Comparison of ENCODE assay signal across 9 cellular contexts in the genomic region with DNA sequence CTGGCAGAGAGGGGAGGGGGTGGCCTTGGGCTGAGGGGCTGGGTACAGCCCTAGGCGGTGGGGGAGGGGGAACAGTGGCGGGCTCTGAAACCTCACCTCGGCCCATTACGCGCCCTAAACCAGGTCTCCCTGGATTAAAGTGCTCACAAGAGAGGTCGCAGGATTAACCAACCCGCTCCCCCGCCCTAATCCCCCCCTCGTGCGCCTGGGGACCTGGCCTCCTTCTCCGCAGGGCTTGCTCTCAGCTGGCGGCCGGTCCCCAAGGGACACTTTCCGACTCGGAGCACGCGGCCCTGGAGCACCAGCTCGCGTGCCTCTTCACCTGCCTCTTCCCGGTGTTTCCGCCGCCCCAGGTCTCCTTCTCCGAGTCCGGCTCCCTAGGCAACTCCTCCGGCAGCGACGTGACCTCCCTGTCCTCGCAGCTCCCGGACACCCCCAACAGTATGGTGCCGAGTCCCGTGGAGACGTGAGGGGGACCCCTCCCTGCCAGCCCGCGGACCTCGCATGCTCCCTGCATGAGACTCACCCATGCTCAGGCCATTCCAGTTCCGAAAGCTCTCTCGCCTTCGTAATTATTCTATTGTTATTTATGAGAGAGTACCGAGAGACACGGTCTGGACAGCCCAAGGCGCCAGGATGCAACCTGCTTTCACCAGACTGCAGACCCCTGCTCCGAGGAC. TPM values are rescaled to one million over a fixed set of nuclear protein-coding genes. Genes with fewer than 3 reads are reported as not detected.
DNase-seq lines count a peak whose midpoint lies in the region; ATAC-seq and TF ChIP-seq lines count a peak whose summit lies in the region.
"Had no signal": no experiment of that assay in that cellular context is flagged by ENCODE, and none has a peak within 500 bp of the region (broad histone marks: within the 10 kb centered on the region; RNA-seq: fewer than 3 reads in every experiment).

No MANE protein-coding gene starts in this region.

- H3K36me3 Mint-ChIP-seq in CD4-positive, CD25-positive, alpha-beta regulatory T cell = no peaks in the 10 kb centered on the region
- H3K36me3 Mint-ChIP-seq in MCF 10A (ENCODE audit: insufficient read depth, unreplicated experiment) (peaks cover 10% of the 10 kb centered on the region), natural killer cell (peaks cover 5% of the 10 kb centered on the region)

- H3K36me3 ChIP-seq in CD4-positive, CD25-positive, alpha-beta regulatory T cell (ENCODE audit: control insufficient read depth, insufficient read depth, low read length) = no peaks in the 10 kb centered on the region
- no peaks in the 10 kb centered on the region for H3K36me3 ChIP-seq in HUES6 (ENCODE audit: control insufficient read depth, insufficient read depth, low read length)

- POLR2A ChIA-PET in MCF 10A (lab: Yijun Ruan, JAX) = no interaction called here

- H3K27ac ChIP-seq in CD4-positive, CD25-positive, alpha-beta regulatory T cell (ENCODE audit: insufficient read depth, low read length, poor library complexity, severe bottlenecking) = no peak overlapping the region
- H3K27ac ChIP-seq in HUES6 (ENCODE audit: low read depth, low read length) = no peak overlapping the region

- H3K9me3 Mint-ChIP-seq in CD4-positive, CD25-positive, alpha-beta regulatory T cell = peaks cover 0 to 6% (median 0%) of the 10 kb centered on the region in 7 donors
- no peaks in the 10 kb centered on the region for H3K9me3 Mint-ChIP-seq in MCF 10A (ENCODE audit: unreplicated experiment)
- H3K9me3 Mint-ChIP-seq in natural killer cell = no peaks in the 10 kb centered on the region

- no peak for TF ChIP-seq CTCF in MCF 10A (IDR thresholded peaks at IDR 0.05; ENCODE audit: unreplicated experiment)
- no peak for TF ChIP-seq CTCF in natural killer cell (IDR thresholded peaks at IDR 0.05)

- ATAC-seq in CD4-positive, CD25-positive, alpha-beta regulatory T cell (ENCODE audit: low read depth in 2 of 2) = no peak
- ATAC-seq in natural killer cell (no peak), GM19023 (IDR thresholded peaks at IDR 0.05; ENCODE audit: unreplicated experiment) (no peak)

- H3K4me3 ChIP-seq in CD4-positive, CD25-positive, alpha-beta regulatory T cell (ENCODE audit: low read depth, low read length) = no peak overlapping the region
- peak overlapping the region; percentile 50 for H3K4me3 ChIP-seq in HUES6 (ENCODE audit: low read depth, low read length)

- peaks cover 85% of the 10 kb centered on the region for H3K27me3 Mint-ChIP-seq in CD4-positive, CD25-positive, alpha-beta regulatory T cell
- H3K27me3 Mint-ChIP-seq in MCF 10A (ENCODE audit: insufficient read depth, unreplicated experiment) (peaks cover 55% of the 10 kb centered on the region), natural killer cell (ENCODE audit: low read depth in 2 of 2) (peaks cover 67 to 70% of the 10 kb centered on the region in 2 donors)

- in situ Hi-C loops in KBM-7 (cut with MboI; ENCODE audit: low pct_unique_long_range_greater_than_20kb, low sequenced_read_pairs) = no loop called here

- peak overlapping the region in 1 of 3 donors; percentile 38 for H3K27ac Mint-ChIP-seq in CD4-positive, CD25-positive, alpha-beta regulatory T cell
- H3K27ac Mint-ChIP-seq in MCF 10A (ENCODE audit: low read depth, unreplicated experiment) (no peak overlapping the region), natural killer cell (no peak overlapping the region)

- peaks cover 80% of the 10 kb centered on the region for H3K4me1 ChIP-seq in CD4-positive, CD25-positive, alpha-beta regulatory T cell (ENCODE audit: control insufficient read depth, insufficient read depth, low read length, poor library complexity, severe bottlenecking)
- H3K4me1 ChIP-seq in HUES6 (ENCODE audit: control insufficient read depth, insufficient read depth, low read length) = peaks cover 44% of the 10 kb centered on the region

- no peaks in the 10 kb centered on the region for H3K9me3 ChIP-seq in CD4-positive, CD25-positive, alpha-beta regulatory T cell (ENCODE audit: control insufficient read depth in 2 of 2, low read length in 2 of 2)
- no peaks in the 10 kb centered on the region for H3K9me3 ChIP-seq in HUES6 (ENCODE audit: control insufficient read depth, insufficient read depth, low read depth, low read length)

- intact Hi-C loops in MCF 10A (cut with micrococcal nuclease) (no loop called here), natural killer cell (cut with micrococcal nuclease) (loop anchor here (5.0 kb wide), 1 partner anchor 54 kb away; no protein-coding TSS in a partner anchor)

- H3K4me3 Mint-ChIP-seq in CD4-positive, CD25-positive, alpha-beta regulatory T cell = peak overlapping the region; percentile 84 to 94 (median 86)
- H3K4me3 Mint-ChIP-seq in MCF 10A (ENCODE audit: unreplicated experiment) (peak overlapping the region; percentile 67), natural killer cell (peak overlapping the region; percentile 83)

- no peak overlapping the region for H3K9ac ChIP-seq in HUES6 (ENCODE audit: low read length)

- peaks cover 51% of the 10 kb centered on the region for H3K27me3 ChIP-seq in CD4-positive, CD25-positive, alpha-beta regulatory T cell (ENCODE audit: control insufficient read depth, insufficient read depth, low read length)
- peaks cover 100% of the 10 kb centered on the region for H3K27me3 ChIP-seq in HUES6 (ENCODE audit: control insufficient read depth, insufficient read depth, low read length)

- CTCF ChIA-PET in MCF 10A (lab: Yijun Ruan, JAX) = no interaction called here

- H3K4me1 Mint-ChIP-seq in CD4-positive, CD25-positive, alpha-beta regulatory T cell = peaks cover 18 to 68% (median 43%) of the 10 kb centered on the region in 4 donors
- no peaks in the 10 kb centered on the region for H3K4me1 Mint-ChIP-seq in MCF 10A (ENCODE audit: insufficient read depth, unreplicated experiment)
- peaks cover 61 to 73% of the 10 kb centered on the region in 2 donors for H3K4me1 Mint-ChIP-seq in natural killer cell

- BruUV-seq in MCF 10A (replicated peaks; lab: Mats Ljungman, UMichigan) = no TSS peak

- DNase-seq in CD4-positive, CD25-positive, alpha-beta regulatory T cell = peak in 1 of 3 donors; percentile 16
- no peak for DNase-seq in MCF 10A (ENCODE audit: unreplicated experiment)
- DNase-seq in natural killer cell = no peak
- DNase-seq in SIG-M5 treated with dmso at 0.1 percent for 504 hours (lab: John Stamatoyannopoulos, UW; ENCODE audit: unreplicated experiment) = no peak
- DNase-seq in KBM-7 = no peak
- DNase-seq in stimulated activated naive CD4-positive, alpha-beta T cell (lab: John Stamatoyannopoulos, UW) = no peak
- DNase-seq: NCI-H2029 had no signal

RNA-seq across cellular contexts. Expression of a gene that starts 4.9 kb away (rescaled TPM):
- total RNA-seq in CD4-positive, CD25-positive, alpha-beta regulatory T cell = 1.4 TPM
- polyA plus RNA-seq in CD4-positive, CD25-positive, alpha-beta regulatory T cell = not detected
- total RNA-seq in MCF 10A (2022) (not detected in 2 replicates), natural killer cell (not detected)

RNA-seq across cellular contexts. Expression of a gene that starts 30.2 kb away (rescaled TPM):
- 44.5 TPM for total RNA-seq in CD4-positive, CD25-positive, alpha-beta regulatory T cell
- polyA plus RNA-seq in CD4-positive, CD25-positive, alpha-beta regulatory T cell = 100 to 1,000 TPM in 3 of 4 donors, 10 to 100 TPM in 1; 98.0 to 166 (median 120) TPM
- 133 and 164 TPM in 2 replicates for total RNA-seq in MCF 10A (2022)
- 10 to 100 TPM; 71.9 to 93.1 (median 79.8) TPM for total RNA-seq in natural killer cell
